ENCODE assay signal across 2 cellular contexts in the genomic region with DNA sequence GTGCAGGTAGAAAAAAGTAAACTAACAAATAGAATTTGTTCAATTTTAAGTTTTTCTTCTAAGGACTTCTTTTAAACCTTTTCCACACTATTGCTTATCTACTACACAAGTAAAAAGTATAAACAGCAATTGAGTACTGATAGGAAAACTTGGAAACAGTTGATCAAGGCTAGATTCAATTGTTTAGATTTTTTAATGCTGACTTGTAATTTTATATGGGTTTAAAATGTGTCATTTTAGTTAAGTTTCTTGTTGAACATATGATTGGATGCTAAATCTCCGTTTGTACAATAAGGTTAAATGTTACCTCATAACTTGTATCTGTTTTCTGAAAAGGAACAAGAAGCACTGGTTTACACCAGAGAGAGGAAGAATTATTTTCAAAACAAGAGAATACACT.
TF ChIP-seq lines count a peak whose summit lies in the region.

No MANE protein-coding gene starts in this region.

TF ChIP-seq in HepG2, 621 proteins besides CTCF, POLR2A, EP300 and RAD21:
- TF ChIP-seq MAFF (IDR thresholded peaks at IDR 0.05; ENCODE audit: low read depth, low read length) (peak; percentile 59; the same call in 1 of the 2 replicates), BRD4 (CRISPR knock-in tag; IDR thresholded peaks at IDR 0.05) (no peak), MAFK (conservative IDR thresholded peaks at IDR 0.05 in 1 of 2, IDR thresholded peaks at IDR 0.05 in 1 of 2; ENCODE audit: low read length in 2 of 2) (peak; percentile 59 to 60), SAFB2 (CRISPR knock-in tag; IDR thresholded peaks at IDR 0.05; ENCODE audit: borderline replicate concordance, low read depth) (no peak), PHF20 (CRISPR knock-in tag; IDR thresholded peaks at IDR 0.05) (no peak), RBFOX2 (IDR thresholded peaks at IDR 0.05; ENCODE audit: low read depth, low read length) (no peak), TEAD3 (CRISPR knock-in tag; optimal IDR thresholded peaks at IDR 0.05; ENCODE audit: borderline replicate concordance) (no peak)
TF ChIP-seq in HepG2: peak in this region for 2.

TF ChIP-seq in IMR-90, 13 proteins besides CTCF, POLR2A, EP300 and RAD21:
- TF ChIP-seq BHLHE40 (IDR thresholded peaks at IDR 0.05; ENCODE audit: low read depth, low read length): no peak
- TF ChIP-seq, protein P1, sequence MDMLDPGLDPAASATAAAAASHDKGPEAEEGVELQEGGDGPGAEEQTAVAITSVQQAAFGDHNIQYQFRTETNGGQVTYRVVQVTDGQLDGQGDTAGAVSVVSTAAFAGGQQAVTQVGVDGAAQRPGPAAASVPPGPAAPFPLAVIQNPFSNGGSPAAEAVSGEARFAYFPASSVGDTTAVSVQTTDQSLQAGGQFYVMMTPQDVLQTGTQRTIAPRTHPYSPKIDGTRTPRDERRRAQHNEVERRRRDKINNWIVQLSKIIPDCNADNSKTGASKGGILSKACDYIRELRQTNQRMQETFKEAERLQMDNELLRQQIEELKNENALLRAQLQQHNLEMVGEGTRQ (IDR thresholded peaks at IDR 0.05; ENCODE audit: low read depth, low read length): no peak
- no peak for TF ChIP-seq FOS (IDR thresholded peaks at IDR 0.05; ENCODE audit: low read depth, low read length)
- no peak for TF ChIP-seq CHD1 (IDR thresholded peaks at IDR 0.05; ENCODE audit: low read depth, low read length)
- no peak for TF ChIP-seq CEBPB (IDR thresholded peaks at IDR 0.05; ENCODE audit: low read depth, low read length)
- peak; percentile 33; the same call in 1 of the 2 replicates for TF ChIP-seq MAFK (IDR thresholded peaks at IDR 0.05; ENCODE audit: low read depth, low read length)
- no peak for TF ChIP-seq RFX5 (IDR thresholded peaks at IDR 0.05; ENCODE audit: low read depth, low read length)
